11 cellular contexts compared by ENCODE assay signal in the genomic region with DNA sequence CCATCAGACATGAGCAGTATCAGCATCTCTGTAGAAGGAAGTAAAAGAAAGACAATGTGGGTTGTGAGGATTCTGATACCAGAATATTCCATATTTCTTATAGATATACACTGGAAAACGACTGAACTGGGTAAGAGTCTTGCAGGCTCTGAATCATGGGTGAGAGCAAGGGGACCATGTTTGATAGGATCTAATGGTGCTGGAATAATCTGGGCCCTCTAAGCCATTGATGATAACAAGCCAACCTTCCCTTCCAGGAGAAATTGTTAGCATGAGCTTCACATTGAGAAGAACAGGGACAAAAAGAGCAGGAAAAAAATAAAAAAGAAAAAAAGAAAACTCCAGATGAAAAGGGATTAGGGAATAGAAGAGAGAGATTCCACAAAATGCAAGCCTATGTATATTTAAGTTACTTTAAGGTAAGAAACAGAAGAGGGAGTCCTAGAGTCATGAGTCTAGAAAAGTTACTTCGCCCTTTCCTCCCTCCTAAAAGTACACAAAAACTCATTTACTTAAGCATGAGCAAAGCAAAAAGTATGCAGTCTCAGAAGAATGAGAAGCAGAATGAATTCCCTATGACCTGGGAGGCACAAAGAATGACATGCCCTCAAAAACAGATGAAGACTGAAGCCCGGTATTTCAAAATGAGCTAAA.
DNase-seq lines count a peak whose midpoint lies in the region; ATAC-seq, FAIRE-seq and TF ChIP-seq lines count a peak whose summit lies in the region.
"Had no signal": no experiment of that assay in that cellular context is flagged by ENCODE, and none has a peak within 500 bp of the region (broad histone marks: within the 10 kb centered on the region; RNA-seq: fewer than 3 reads in every experiment).

No MANE protein-coding gene starts in this region.

- H3K23ac ChIP-seq in mesenchymal stem cell (ENCODE audit: low read length in 2 of 2): no peak overlapping the region

- peak overlapping the region; percentile 82 for H2AK5ac ChIP-seq in mesenchymal stem cell (ENCODE audit: low read length, severe bottlenecking)

- no peaks in the 10 kb centered on the region for H3K4me1 ChIP-seq in mesenchymal stem cell (ENCODE audit: control insufficient read depth, insufficient read depth, low read depth, low read length)

- no peak overlapping the region for H3K4me2 ChIP-seq in mesenchymal stem cell (ENCODE audit: low read length, poor library complexity, severe bottlenecking)

- H4K8ac ChIP-seq in mesenchymal stem cell (ENCODE audit: low read length): no peak overlapping the region

- no CpG with 5 or more reads among the region's 3 CpGs for WGBS in mesenchymal stem cell

- H2AFZ ChIP-seq in mesenchymal stem cell (ENCODE audit: low read depth, low read length): no peak overlapping the region

- no peak overlapping the region for H2BK12ac ChIP-seq in mesenchymal stem cell (ENCODE audit: low read length in 2 of 2)

- H3K36me3 ChIP-seq in bronchial epithelial cell (ENCODE audit: control insufficient read depth, insufficient read depth, low read length) (no peaks in the 10 kb centered on the region), mesenchymal stem cell (ENCODE audit: control insufficient read depth in 1 of 2, insufficient read depth in 2 of 2, low read depth in 1 of 2, low read length in 2 of 2) (no peaks in the 10 kb centered on the region)

- no peak overlapping the region for H3K14ac ChIP-seq in mesenchymal stem cell (ENCODE audit: low read length in 2 of 2)

- no peak overlapping the region for H2BK120ac ChIP-seq in mesenchymal stem cell (ENCODE audit: low read depth, low read length)

- peak overlapping the region; percentile 16 for H3K27ac ChIP-seq in mesenchymal stem cell (ENCODE audit: low read length, poor library complexity, severe bottlenecking)

- FAIRE-seq in bronchial epithelial cell (lab: Jason Lieb, UNC): no peak
- FAIRE-seq: keratinocyte had no signal

- DNase-seq in AG08396 (ENCODE audit: low spot score) (peak; percentile 32), HS-5 (ENCODE audit: low read depth) (peak; percentile 50), bronchial epithelial cell (ENCODE audit: low read depth) (peak; percentile 89), mesenchymal stem cell (peak; percentile 68), SKM-1 treated with dmso at 0.1 percent for 144 hours (lab: John Stamatoyannopoulos, UW; ENCODE audit: unreplicated experiment) (no peak), HK-2 (ENCODE audit: unreplicated experiment) (no peak)
- no peak for DNase-seq in activated CD4-positive, alpha-beta T cell treated with anti-CD3 and anti-CD28 coated beads, Interleukin-2, amount 50 U/mL, for 4 hours
- DNase-seq: activated CD4-positive, alpha-beta T cell treated with anti-CD3 and anti-CD28 coated beads for 4 hours; stimulated activated naive CD8-positive, alpha-beta T cell treated with anti-CD3 and anti-CD28 coated beads, Interleukin-15, Interleukin-2, amounts not matched to agents 100 U/mL and 50 U/mL, for 24 hours had no signal

- H3K9ac ChIP-seq in mesenchymal stem cell (ENCODE audit: low read length): peak overlapping the region; percentile 24

- no peak overlapping the region for H4K91ac ChIP-seq in mesenchymal stem cell (ENCODE audit: low read length)

- H2BK5ac ChIP-seq in mesenchymal stem cell (ENCODE audit: low read depth, low read length, poor library complexity, severe bottlenecking): no peak overlapping the region

- ATAC-seq in HG02938 (IDR thresholded peaks at IDR 0.05; ENCODE audit: unreplicated experiment): no peak
- ATAC-seq: stimulated activated naive CD8-positive, alpha-beta T cell treated with anti-CD3 and anti-CD28 coated beads, Interleukin-15, Interleukin-2, amounts not matched to agents 100 U/mL and 50 U/mL, for 24 hours had no signal

- no peaks in the 10 kb centered on the region for H3K27me3 ChIP-seq in bronchial epithelial cell (ENCODE audit: control insufficient read depth, insufficient read depth, low read length)
- no peaks in the 10 kb centered on the region for H3K27me3 ChIP-seq in mesenchymal stem cell (ENCODE audit: control insufficient read depth in 1 of 2, insufficient read depth in 1 of 2, low read length in 2 of 2)

- H3K79me1 ChIP-seq in mesenchymal stem cell (replicated peaks; ENCODE audit: low read length, poor library complexity, severe bottlenecking): no peaks in the 10 kb centered on the region

- peak overlapping the region in 1 of 2 experiments; percentile 28 for H3K4ac ChIP-seq in mesenchymal stem cell (ENCODE audit: low read depth in 1 of 2, low read length in 2 of 2)

- no peak overlapping the region for H3K4me3 ChIP-seq in bronchial epithelial cell (ENCODE audit: low read depth, low read length)
- no peak overlapping the region for H3K4me3 ChIP-seq in mesenchymal stem cell (ENCODE audit: insufficient read depth in 1 of 2, low read depth in 1 of 2, low read length in 2 of 2)

- no peaks in the 10 kb centered on the region for H3K9me3 ChIP-seq in mesenchymal stem cell (ENCODE audit: control insufficient read depth, low read length)

- peak; percentile 45 for TF ChIP-seq CTCF in bronchial epithelial cell (IDR thresholded peaks at IDR 0.05; ENCODE audit: insufficient read depth, low read length, severe bottlenecking)

- H3K18ac ChIP-seq in mesenchymal stem cell (ENCODE audit: low read depth in 1 of 2, low read length in 2 of 2): peak overlapping the region in 1 of 2 experiments; percentile 40

- H2BK15ac ChIP-seq in mesenchymal stem cell (ENCODE audit: low read depth, poor library complexity, severe bottlenecking): no peak overlapping the region

Comparison
In these comparisons a context has a peak if more than half of its experiments do, and no peak if none do; other contexts are left out.
1. DNase-seq: peak in AG08396 (single experiment), HS-5 (single experiment), bronchial epithelial cell (single experiment) and mesenchymal stem cell (single experiment); none in activated CD4-positive, alpha-beta T cell treated with anti-CD3 and anti-CD28 coated beads, Interleukin-2, amount 50 U/mL, for 4 hours (0 of 2), SKM-1 treated with dmso at 0.1 percent for 144 hours (single experiment) and HK-2 (single experiment).